1 cellular context compared by ENCODE assay signal in the genomic region with DNA sequence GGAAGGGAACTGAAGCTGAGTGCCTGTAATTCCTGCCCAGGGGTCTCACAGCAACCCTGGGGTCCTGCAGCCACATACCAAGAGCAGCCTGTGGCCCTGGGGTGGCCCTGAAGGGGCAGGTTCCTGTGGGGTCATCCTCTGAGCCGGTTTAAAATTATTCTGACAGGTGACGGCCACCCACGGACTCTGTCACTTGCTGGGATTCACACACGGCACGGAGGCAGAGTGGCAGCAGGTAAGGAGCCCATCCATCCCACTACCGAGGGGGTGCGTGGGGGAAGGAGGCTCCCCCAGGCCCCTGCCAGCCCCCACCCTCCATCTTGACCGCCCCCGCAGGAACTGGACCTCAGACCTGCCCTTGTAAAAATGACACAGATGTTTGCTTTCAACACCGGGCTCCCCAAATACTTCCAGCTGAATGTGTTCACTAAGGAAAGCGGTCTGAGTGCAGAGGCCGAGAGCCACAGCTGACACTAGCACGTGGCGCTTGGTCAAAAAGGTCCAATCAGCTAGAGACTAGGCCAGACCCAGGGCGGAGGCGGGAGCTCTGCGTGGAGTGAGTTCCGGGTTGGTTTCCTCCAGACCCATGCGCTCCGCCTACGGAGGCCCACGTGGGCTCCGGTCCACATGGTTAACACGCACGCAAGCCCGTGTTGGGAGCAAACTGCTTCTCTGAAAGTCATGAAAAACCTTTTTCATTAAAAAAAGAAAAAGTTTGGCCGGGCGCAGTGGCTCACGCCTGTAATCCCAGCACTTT.
TF ChIP-seq lines count a peak whose summit lies in the region.

No MANE protein-coding gene starts in this region.

TF ChIP-seq in HepG2, 621 proteins besides CTCF, POLR2A, EP300 and RAD21 (continued from another document and continues in another):
- TF ChIP-seq ZBTB33 (CRISPR knock-in tag; IDR thresholded peaks at IDR 0.05) (no peak), PAWR (CRISPR knock-in tag; IDR thresholded peaks at IDR 0.05; ENCODE audit: borderline replicate concordance) (no peak), ZFP41 (CRISPR knock-in tag; IDR thresholded peaks at IDR 0.05; ENCODE audit: borderline replicate concordance) (no peak), MBD4 (IDR thresholded peaks at IDR 0.05; ENCODE audit: borderline replicate concordance, low read length) (no peak), FOXA1 (IDR thresholded peaks at IDR 0.05) (no peak), FOXA1 (CRISPR knock-in tag; IDR thresholded peaks at IDR 0.05) (0 out of 2 replicates have a peak, but pooled peaks have one; percentile 17), POLR2AphosphoS2 (IDR thresholded peaks at IDR 0.05; ENCODE audit: low read depth, low read length) (no peak), PHF5A (CRISPR knock-in tag; IDR thresholded peaks at IDR 0.05; ENCODE audit: low read depth, unreplicated experiment) (no peak), U2AF2 (IDR thresholded peaks at IDR 0.05; ENCODE audit: low read depth, low read length) (no peak), PITX1 (CRISPR knock-in tag; IDR thresholded peaks at IDR 0.05) (no peak), ZFP36L1 (CRISPR knock-in tag; IDR thresholded peaks at IDR 0.05) (0 out of 2 replicates have a peak, but pooled peaks have one; percentile 17), USF2 (IDR thresholded peaks at IDR 0.05; ENCODE audit: low read depth, low read length) (peak; percentile 83), USF2 (CRISPR knock-in tag; IDR thresholded peaks at IDR 0.05; ENCODE audit: borderline replicate concordance) (peak; percentile 83; the same call in 1 of the 2 replicates), NKX3-1 (CRISPR knock-in tag; IDR thresholded peaks at IDR 0.05) (no peak), ZNF468 (CRISPR knock-in tag; IDR thresholded peaks at IDR 0.05) (no peak), ZNF30 (CRISPR knock-in tag; IDR thresholded peaks at IDR 0.05) (no peak), ZNF335 (CRISPR knock-in tag; IDR thresholded peaks at IDR 0.05) (no peak), ZNF644 (CRISPR knock-in tag; IDR thresholded peaks at IDR 0.05; ENCODE audit: low read depth) (no peak), HNF4A (CRISPR knock-in tag; IDR thresholded peaks at IDR 0.05) (no peak; the same call in 1 of the 2 replicates), DNMT1 (CRISPR knock-in tag; IDR thresholded peaks at IDR 0.05) (no peak), TBP (CRISPR knock-in tag; IDR thresholded peaks at IDR 0.05) (no peak), ZKSCAN8 (CRISPR knock-in tag; IDR thresholded peaks at IDR 0.05; ENCODE audit: borderline replicate concordance) (no peak), TRIM22 (IDR thresholded peaks at IDR 0.05) (no peak), HNRNPH1 (optimal IDR thresholded peaks at IDR 0.05; ENCODE audit: low read depth, low read length) (no peak), ZMYM2 (CRISPR knock-in tag; IDR thresholded peaks at IDR 0.05) (no peak), NPAS2 (CRISPR knock-in tag; IDR thresholded peaks at IDR 0.05; ENCODE audit: borderline replicate concordance) (no peak), MBNL3 (CRISPR knock-in tag; conservative IDR thresholded peaks at IDR 0.05) (no peak), ISX (CRISPR knock-in tag; conservative IDR thresholded peaks at IDR 0.05) (no peak), HIVEP1 (CRISPR knock-in tag; IDR thresholded peaks at IDR 0.05) (no peak), FOXM1 (CRISPR knock-in tag; IDR thresholded peaks at IDR 0.05) (no peak), SNAPC2 (CRISPR knock-in tag; IDR thresholded peaks at IDR 0.05) (no peak), ZNF549 (CRISPR knock-in tag; IDR thresholded peaks at IDR 0.05) (no peak), ZNF747 (CRISPR knock-in tag; IDR thresholded peaks at IDR 0.05; ENCODE audit: borderline replicate concordance) (no peak), ZGPAT (CRISPR knock-in tag; IDR thresholded peaks at IDR 0.05) (no peak), CBFB (CRISPR knock-in tag; IDR thresholded peaks at IDR 0.05) (no peak), ZNF337 (CRISPR knock-in tag; IDR thresholded peaks at IDR 0.05; ENCODE audit: borderline replicate concordance, low read depth) (no peak), ZNF781 (CRISPR knock-in tag; IDR thresholded peaks at IDR 0.05; ENCODE audit: borderline replicate concordance, not compliant biosample characterization) (no peak), HMG20A (CRISPR knock-in tag; IDR thresholded peaks at IDR 0.05; ENCODE audit: borderline replicate concordance) (no peak), ZNF225 (CRISPR knock-in tag; IDR thresholded peaks at IDR 0.05) (no peak), ZKSCAN5 (CRISPR knock-in tag; IDR thresholded peaks at IDR 0.05) (no peak), ZNF333 (CRISPR knock-in tag; IDR thresholded peaks at IDR 0.05; ENCODE audit: borderline replicate concordance) (no peak), ZNF569 (CRISPR knock-in tag; IDR thresholded peaks at IDR 0.05; ENCODE audit: borderline replicate concordance) (no peak), ZMYM3 (CRISPR knock-in tag; IDR thresholded peaks at IDR 0.05) (no peak), DMAP1 (CRISPR knock-in tag; IDR thresholded peaks at IDR 0.05) (peak; percentile 82), ZNF232 (CRISPR knock-in tag; IDR thresholded peaks at IDR 0.05; ENCODE audit: borderline replicate concordance) (no peak), ZNF281 (CRISPR knock-in tag; IDR thresholded peaks at IDR 0.05; ENCODE audit: borderline replicate concordance) (no peak), AGO1 (IDR thresholded peaks at IDR 0.05; ENCODE audit: low read depth, low read length, poor library complexity, severe bottlenecking) (no peak), SALL1 (CRISPR knock-in tag; IDR thresholded peaks at IDR 0.05) (peak; percentile 63; the same call in 1 of the 2 replicates)
- TF ChIP-seq, protein P1, sequence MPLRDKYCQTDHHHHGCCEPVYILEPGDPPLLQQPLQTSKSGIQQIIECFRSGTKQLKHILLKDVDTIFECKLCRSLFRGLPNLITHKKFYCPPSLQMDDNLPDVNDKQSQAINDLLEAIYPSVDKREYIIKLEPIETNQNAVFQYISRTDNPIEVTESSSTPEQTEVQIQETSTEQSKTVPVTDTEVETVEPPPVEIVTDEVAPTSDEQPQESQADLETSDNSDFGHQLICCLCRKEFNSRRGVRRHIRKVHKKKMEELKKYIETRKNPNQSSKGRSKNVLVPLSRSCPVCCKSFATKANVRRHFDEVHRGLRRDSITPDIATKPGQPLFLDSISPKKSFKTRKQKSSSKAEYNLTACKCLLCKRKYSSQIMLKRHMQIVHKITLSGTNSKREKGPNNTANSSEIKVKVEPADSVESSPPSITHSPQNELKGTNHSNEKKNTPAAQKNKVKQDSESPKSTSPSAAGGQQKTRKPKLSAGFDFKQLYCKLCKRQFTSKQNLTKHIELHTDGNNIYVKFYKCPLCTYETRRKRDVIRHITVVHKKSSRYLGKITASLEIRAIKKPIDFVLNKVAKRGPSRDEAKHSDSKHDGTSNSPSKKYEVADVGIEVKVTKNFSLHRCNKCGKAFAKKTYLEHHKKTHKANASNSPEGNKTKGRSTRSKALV (CRISPR knock-in tag; IDR thresholded peaks at IDR 0.05): 0 out of 2 replicates have a peak, but pooled peaks have one; percentile 38
- TF ChIP-seq, protein P2, sequence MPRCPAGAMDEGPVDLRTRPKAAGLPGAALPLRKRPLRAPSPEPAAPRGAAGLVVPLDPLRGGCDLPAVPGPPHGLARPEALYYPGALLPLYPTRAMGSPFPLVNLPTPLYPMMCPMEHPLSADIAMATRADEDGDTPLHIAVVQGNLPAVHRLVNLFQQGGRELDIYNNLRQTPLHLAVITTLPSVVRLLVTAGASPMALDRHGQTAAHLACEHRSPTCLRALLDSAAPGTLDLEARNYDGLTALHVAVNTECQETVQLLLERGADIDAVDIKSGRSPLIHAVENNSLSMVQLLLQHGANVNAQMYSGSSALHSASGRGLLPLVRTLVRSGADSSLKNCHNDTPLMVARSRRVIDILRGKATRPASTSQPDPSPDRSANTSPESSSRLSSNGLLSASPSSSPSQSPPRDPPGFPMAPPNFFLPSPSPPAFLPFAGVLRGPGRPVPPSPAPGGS (CRISPR knock-in tag; IDR thresholded peaks at IDR 0.05): peak; percentile 27; the same call in 1 of the 2 replicates
- TF ChIP-seq, protein P3, sequence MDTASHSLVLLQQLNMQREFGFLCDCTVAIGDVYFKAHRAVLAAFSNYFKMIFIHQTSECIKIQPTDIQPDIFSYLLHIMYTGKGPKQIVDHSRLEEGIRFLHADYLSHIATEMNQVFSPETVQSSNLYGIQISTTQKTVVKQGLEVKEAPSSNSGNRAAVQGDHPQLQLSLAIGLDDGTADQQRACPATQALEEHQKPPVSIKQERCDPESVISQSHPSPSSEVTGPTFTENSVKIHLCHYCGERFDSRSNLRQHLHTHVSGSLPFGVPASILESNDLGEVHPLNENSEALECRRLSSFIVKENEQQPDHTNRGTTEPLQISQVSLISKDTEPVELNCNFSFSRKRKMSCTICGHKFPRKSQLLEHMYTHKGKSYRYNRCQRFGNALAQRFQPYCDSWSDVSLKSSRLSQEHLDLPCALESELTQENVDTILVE (CRISPR knock-in tag; IDR thresholded peaks at IDR 0.05): no peak
